ENCODE assay signal across 1 cellular context in the genomic region with DNA sequence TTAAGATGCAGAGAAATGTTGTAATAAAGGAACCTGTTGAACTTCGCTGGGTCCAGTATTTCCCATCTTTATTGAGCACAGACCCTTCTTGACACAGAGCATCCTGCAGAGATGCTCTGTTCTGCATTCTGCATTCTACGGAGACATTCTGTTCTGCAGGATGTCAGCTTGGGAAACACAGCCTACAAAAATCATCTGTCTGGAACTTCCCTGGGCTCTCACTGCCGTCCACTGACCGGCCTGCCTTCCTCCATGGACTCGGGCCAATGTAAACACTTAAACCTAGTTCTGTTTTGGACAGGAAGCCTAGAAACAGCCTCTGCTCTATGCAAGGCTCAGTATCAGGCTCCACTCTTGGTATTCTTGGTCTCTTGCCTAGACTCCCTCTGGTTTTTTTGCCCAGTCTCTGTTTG.
A peak's percentile ranks its signal among the peaks of the same experiment; 100 is the strongest.
TF ChIP-seq lines count a peak whose summit lies in the region.

No MANE protein-coding gene starts in this region.

TF ChIP-seq in HEK293, 187 proteins besides CTCF, POLR2A, EP300 and RAD21 (continued from another document):
- no peak for TF ChIP-seq ZNF248 (tag by site-specific recombination; IDR thresholded peaks at IDR 0.05)
- TF ChIP-seq, protein P1, sequence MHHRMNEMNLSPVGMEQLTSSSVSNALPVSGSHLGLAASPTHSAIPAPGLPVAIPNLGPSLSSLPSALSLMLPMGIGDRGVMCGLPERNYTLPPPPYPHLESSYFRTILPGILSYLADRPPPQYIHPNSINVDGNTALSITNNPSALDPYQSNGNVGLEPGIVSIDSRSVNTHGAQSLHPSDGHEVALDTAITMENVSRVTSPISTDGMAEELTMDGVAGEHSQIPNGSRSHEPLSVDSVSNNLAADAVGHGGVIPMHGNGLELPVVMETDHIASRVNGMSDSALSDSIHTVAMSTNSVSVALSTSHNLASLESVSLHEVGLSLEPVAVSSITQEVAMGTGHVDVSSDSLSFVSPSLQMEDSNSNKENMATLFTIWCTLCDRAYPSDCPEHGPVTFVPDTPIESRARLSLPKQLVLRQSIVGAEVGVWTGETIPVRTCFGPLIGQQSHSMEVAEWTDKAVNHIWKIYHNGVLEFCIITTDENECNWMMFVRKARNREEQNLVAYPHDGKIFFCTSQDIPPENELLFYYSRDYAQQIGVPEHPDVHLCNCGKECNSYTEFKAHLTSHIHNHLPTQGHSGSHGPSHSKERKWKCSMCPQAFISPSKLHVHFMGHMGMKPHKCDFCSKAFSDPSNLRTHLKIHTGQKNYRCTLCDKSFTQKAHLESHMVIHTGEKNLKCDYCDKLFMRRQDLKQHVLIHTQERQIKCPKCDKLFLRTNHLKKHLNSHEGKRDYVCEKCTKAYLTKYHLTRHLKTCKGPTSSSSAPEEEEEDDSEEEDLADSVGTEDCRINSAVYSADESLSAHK (tag by site-specific recombination; IDR thresholded peaks at IDR 0.05): peak; percentile 97
- TF ChIP-seq KLF9 (tag by site-specific recombination; IDR thresholded peaks at IDR 0.05; ENCODE audit: low read depth): no peak
- TF ChIP-seq ZSCAN30 (tag by site-specific recombination; IDR thresholded peaks at IDR 0.05): peak; percentile 25; the same call in 1 of the 2 replicates
- TF ChIP-seq SCRT2 (tag by site-specific recombination; IDR thresholded peaks at IDR 0.05): peak; percentile 84
- TF ChIP-seq ZBTB1 (tag by site-specific recombination; IDR thresholded peaks at IDR 0.05): no peak
- TF ChIP-seq, protein P2, sequence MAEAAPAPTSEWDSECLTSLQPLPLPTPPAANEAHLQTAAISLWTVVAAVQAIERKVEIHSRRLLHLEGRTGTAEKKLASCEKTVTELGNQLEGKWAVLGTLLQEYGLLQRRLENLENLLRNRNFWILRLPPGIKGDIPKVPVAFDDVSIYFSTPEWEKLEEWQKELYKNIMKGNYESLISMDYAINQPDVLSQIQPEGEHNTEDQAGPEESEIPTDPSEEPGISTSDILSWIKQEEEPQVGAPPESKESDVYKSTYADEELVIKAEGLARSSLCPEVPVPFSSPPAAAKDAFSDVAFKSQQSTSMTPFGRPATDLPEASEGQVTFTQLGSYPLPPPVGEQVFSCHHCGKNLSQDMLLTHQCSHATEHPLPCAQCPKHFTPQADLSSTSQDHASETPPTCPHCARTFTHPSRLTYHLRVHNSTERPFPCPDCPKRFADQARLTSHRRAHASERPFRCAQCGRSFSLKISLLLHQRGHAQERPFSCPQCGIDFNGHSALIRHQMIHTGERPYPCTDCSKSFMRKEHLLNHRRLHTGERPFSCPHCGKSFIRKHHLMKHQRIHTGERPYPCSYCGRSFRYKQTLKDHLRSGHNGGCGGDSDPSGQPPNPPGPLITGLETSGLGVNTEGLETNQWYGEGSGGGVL (tag by site-specific recombination; IDR thresholded peaks at IDR 0.05): no peak
- no peak for TF ChIP-seq SP7 (tag by site-specific recombination; IDR thresholded peaks at IDR 0.05)
- TF ChIP-seq ZNF19 (tag by site-specific recombination; IDR thresholded peaks at IDR 0.05; ENCODE audit: low read depth): no peak
- TF ChIP-seq, protein P3, sequence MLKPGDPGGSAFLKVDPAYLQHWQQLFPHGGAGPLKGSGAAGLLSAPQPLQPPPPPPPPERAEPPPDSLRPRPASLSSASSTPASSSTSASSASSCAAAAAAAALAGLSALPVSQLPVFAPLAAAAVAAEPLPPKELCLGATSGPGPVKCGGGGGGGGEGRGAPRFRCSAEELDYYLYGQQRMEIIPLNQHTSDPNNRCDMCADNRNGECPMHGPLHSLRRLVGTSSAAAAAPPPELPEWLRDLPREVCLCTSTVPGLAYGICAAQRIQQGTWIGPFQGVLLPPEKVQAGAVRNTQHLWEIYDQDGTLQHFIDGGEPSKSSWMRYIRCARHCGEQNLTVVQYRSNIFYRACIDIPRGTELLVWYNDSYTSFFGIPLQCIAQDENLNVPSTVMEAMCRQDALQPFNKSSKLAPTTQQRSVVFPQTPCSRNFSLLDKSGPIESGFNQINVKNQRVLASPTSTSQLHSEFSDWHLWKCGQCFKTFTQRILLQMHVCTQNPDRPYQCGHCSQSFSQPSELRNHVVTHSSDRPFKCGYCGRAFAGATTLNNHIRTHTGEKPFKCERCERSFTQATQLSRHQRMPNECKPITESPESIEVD (tag by site-specific recombination; IDR thresholded peaks at IDR 0.05): no peak
- TF ChIP-seq ZFP37 (tag by site-specific recombination; IDR thresholded peaks at IDR 0.05): no peak
- TF ChIP-seq, protein P4, sequence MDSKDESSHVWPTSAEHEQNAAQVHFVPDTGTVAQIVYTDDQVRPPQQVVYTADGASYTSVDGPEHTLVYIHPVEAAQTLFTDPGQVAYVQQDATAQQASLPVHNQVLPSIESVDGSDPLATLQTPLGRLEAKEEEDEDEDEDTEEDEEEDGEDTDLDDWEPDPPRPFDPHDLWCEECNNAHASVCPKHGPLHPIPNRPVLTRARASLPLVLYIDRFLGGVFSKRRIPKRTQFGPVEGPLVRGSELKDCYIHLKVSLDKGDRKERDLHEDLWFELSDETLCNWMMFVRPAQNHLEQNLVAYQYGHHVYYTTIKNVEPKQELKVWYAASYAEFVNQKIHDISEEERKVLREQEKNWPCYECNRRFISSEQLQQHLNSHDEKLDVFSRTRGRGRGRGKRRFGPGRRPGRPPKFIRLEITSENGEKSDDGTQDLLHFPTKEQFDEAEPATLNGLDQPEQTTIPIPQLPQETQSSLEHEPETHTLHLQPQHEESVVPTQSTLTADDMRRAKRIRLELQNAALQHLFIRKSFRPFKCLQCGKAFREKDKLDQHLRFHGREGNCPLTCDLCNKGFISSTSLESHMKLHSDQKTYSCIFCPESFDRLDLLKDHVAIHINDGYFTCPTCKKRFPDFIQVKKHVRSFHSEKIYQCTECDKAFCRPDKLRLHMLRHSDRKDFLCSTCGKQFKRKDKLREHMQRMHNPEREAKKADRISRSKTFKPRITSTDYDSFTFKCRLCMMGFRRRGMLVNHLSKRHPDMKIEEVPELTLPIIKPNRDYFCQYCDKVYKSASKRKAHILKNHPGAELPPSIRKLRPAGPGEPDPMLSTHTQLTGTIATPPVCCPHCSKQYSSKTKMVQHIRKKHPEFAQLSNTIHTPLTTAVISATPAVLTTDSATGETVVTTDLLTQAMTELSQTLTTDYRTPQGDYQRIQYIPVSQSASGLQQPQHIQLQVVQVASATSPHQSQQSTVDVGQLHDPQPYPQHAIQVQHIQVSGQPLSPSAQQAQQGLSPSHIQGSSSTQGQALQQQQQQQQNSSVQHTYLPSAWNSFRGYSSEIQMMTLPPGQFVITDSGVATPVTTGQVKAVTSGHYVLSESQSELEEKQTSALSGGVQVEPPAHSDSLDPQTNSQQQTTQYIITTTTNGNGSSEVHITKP (tag by site-specific recombination; IDR thresholded peaks at IDR 0.05): no peak
- TF ChIP-seq ZNF341 (tag by site-specific recombination; IDR thresholded peaks at IDR 0.05; ENCODE audit: low read depth): 0 out of 2 replicates have a peak, but pooled peaks have one; percentile 13
- no peak for TF ChIP-seq ZFP41 (tag by site-specific recombination; IDR thresholded peaks at IDR 0.05; ENCODE audit: borderline replicate concordance)
- no peak for TF ChIP-seq TRIM28 (IDR thresholded peaks at IDR 0.05; ENCODE audit: borderline replicate concordance, low read length)
TF ChIP-seq in HEK293: peak in this region for 5.
